Comparison of ENCODE assay signal across 8 cellular contexts in genomic region chr4:189904420-189905027, GRCh38. TPM values are rescaled to one million over a fixed set of nuclear protein-coding genes. Genes with fewer than 3 reads are reported as not detected.
DNase-seq lines count a peak whose midpoint lies in the region; ATAC-seq, FAIRE-seq and TF ChIP-seq lines count a peak whose summit lies in the region.
"Not testable (repeated sequence)": the region's sequence is repeated elsewhere in the genome, so short reads cannot be mapped to it uniquely, and the experiment has no call there.

No MANE protein-coding gene starts in this region.

- not testable (repeated sequence) for H2BK120ac ChIP-seq in H1 (replicated peaks; ENCODE audit: low read depth, low read length)

- CTCF ChIA-PET in H1 (lab: Charles Lee; ENCODE audit: partially characterized antibody), result interaction anchor here (0.7 to 2.9 kb wide), 11 partner anchors 18 to 1247 kb away, joined by 3 to 14 read pairs (median 3); no protein-coding TSS in a partner anchor

- H3K56ac ChIP-seq in H1 (replicated peaks; ENCODE audit: insufficient read length, low read depth, low read length), result not testable (repeated sequence)

- not testable (repeated sequence) for H4K91ac ChIP-seq in H1 (replicated peaks; ENCODE audit: insufficient read length, low read length)

- POLR2A ChIA-PET in H1 (lab: Charles Lee; ENCODE audit: partially characterized antibody), result not testable (repeated sequence)

- H3K79me2 ChIP-seq in H1 (ENCODE audit: control insufficient read depth in 1 of 2, insufficient read depth in 2 of 2, low read length in 2 of 2), result not testable (repeated sequence)

- whole genome bisulfite sequencing in H1 (ENCODE audit: extremely low coverage in 1 of 2, insufficient coverage in 1 of 2, insufficient read length in 1 of 2, insufficient replicate concordance in 2 of 2, low coverage in 1 of 2, low lambda C conversion rate in 2 of 2, missing lambda C conversion rate in 1 of 2), 2 experiments, result 57% methylated on average over 6 of the region's 6 CpGs; no CpG with 5 or more reads in 1 of the 2 experiments

- not testable (repeated sequence) for H3K27me3 ChIP-seq in NT2/D1 (ENCODE audit: insufficient read depth, insufficient read length); H1 (replicated peaks in 1 of 4; ENCODE audit: control insufficient read depth in 3 of 4, extremely low read depth in 1 of 4, insufficient read depth in 3 of 4, low read length in 3 of 4)

- not testable (repeated sequence) for H3K79me1 ChIP-seq in H1 (ENCODE audit: low read depth, low read length)

- peak; percentile 65 for TF ChIP-seq CTCF in AG09319 (IDR thresholded peaks at IDR 0.05; ENCODE audit: low read depth, low read length)
- peak in 2 of 3 experiments; percentile 50 to 89; a peak in 3 of 4 replicates for TF ChIP-seq CTCF in H1 (IDR thresholded peaks at IDR 0.05; ENCODE audit: control extremely low read depth in 1 of 3, insufficient read depth in 1 of 3, low read depth in 1 of 3, low read length in 3 of 3)

- H3K9ac ChIP-seq in NT2/D1 (ENCODE audit: insufficient read length, low read depth); H1 (replicated peaks in 1 of 4; ENCODE audit: extremely low read depth in 1 of 4, low read depth in 3 of 4, low read length in 3 of 4): not testable (repeated sequence)

- DNase-seq in AG09319 (ENCODE audit: extremely low read depth, low read depth) (peak; percentile 22), NT2/D1 (ENCODE audit: low read depth, low spot score) (peak; percentile 61), activated T-cell treated with anti-CD3 and anti-CD28 coated beads for 1 hour (ENCODE audit: low read depth) (peak; percentile 11), H1 (ENCODE audit: low read depth in 1 of 2, low spot score in 2 of 2) (peak in 1 of 2 experiments; percentile 54), left kidney (ENCODE audit: low read depth, low spot score) (peak; percentile 89), smooth muscle cell of the brain vasculature (ENCODE audit: low read depth, low spot score) (peak; percentile 39)

- not testable (repeated sequence) for H3K36me3 ChIP-seq in NT2/D1 (ENCODE audit: insufficient read depth, insufficient read length, low read length); H1 (ENCODE audit: control insufficient read depth in 2 of 4, insufficient read depth in 4 of 4, low read length in 3 of 4)

- H2BK20ac ChIP-seq in H1 (ENCODE audit: low read length), result not testable (repeated sequence)

- H3K27ac ChIP-seq in H1 (ENCODE audit: low read depth, low read length), result not testable (repeated sequence)

- H2AFZ ChIP-seq in H1 (ENCODE audit: low read length), result not testable (repeated sequence)

- peak; percentile 73 for TF ChIP-seq RAD21 in H1 (IDR thresholded peaks at IDR 0.05 in 1 of 2, conservative IDR thresholded peaks at IDR 0.05 in 1 of 2; ENCODE audit: low read depth in 2 of 2, low read length in 2 of 2)

- not testable (repeated sequence) for H4K20me1 ChIP-seq in H1 (replicated peaks in 1 of 2; ENCODE audit: control insufficient read depth in 1 of 2, insufficient read depth in 2 of 2, low read length in 2 of 2)

- TF ChIP-seq POLR2A in H1 (IDR thresholded peaks at IDR 0.05; ENCODE audit: control extremely low read depth in 1 of 2, low read depth in 2 of 2, low read length in 2 of 2), result not testable (repeated sequence)

- not testable (repeated sequence) for H2AK5ac ChIP-seq in H1 (ENCODE audit: low read depth, low read length)

- not testable (repeated sequence) for H3K4ac ChIP-seq in H1 (replicated peaks; ENCODE audit: insufficient read length, low read depth, low read length)

- H2BK12ac ChIP-seq in H1 (ENCODE audit: low read depth, low read length), result not testable (repeated sequence)

- not testable (repeated sequence) for H3K4me1 ChIP-seq in NT2/D1 (ENCODE audit: insufficient read depth, insufficient read length); H1 (replicated peaks in 1 of 4; ENCODE audit: control insufficient read depth in 3 of 4, insufficient read depth in 4 of 4, low read length in 3 of 4)

- not testable (repeated sequence) for H3K4me3 ChIP-seq in NT2/D1 (ENCODE audit: insufficient read length, low read depth); H1 (ENCODE audit: extremely low read depth in 1 of 4, insufficient read depth in 2 of 4, low read depth in 3 of 4, low read length in 4 of 4)

- H4K5ac ChIP-seq in H1 (ENCODE audit: insufficient read length, low read depth, low read length), result not testable (repeated sequence)

- not testable (repeated sequence) for H3K9me3 ChIP-seq in NT2/D1 (ENCODE audit: insufficient read depth, low read length); H1 (ENCODE audit: insufficient read depth in 2 of 2, low read depth in 1 of 2, low read length in 1 of 2)

- FAIRE-seq in H1 (lab: Jason Lieb, UNC), result not testable (repeated sequence)

- H2BK5ac ChIP-seq in H1 (ENCODE audit: low read depth, low read length), result not testable (repeated sequence)

- not testable (repeated sequence) for TF ChIP-seq EP300 in H1 (IDR thresholded peaks at IDR 0.05; ENCODE audit: borderline replicate concordance in 1 of 2, low read depth in 2 of 2, low read length in 2 of 2)

- H3K23ac ChIP-seq in H1 (ENCODE audit: insufficient read length), result not testable (repeated sequence)

- not testable (repeated sequence) for H4K8ac ChIP-seq in H1 (ENCODE audit: extremely low read depth, insufficient read depth, low read length)

- H3K18ac ChIP-seq in H1 (ENCODE audit: extremely low read depth, low read length), result not testable (repeated sequence)

- H3K14ac ChIP-seq in H1 (ENCODE audit: insufficient read length), result not testable (repeated sequence)

- not testable (repeated sequence) for H3K23me2 ChIP-seq in H1 (ENCODE audit: low read depth, low read length)

- ATAC-seq in GM18861 (IDR thresholded peaks at IDR 0.05; ENCODE audit: unreplicated experiment) (peak; percentile 87), HG02884 (IDR thresholded peaks at IDR 0.05; ENCODE audit: unreplicated experiment) (peak; percentile 87)

- H3K4me2 ChIP-seq in H1 (ENCODE audit: insufficient read depth in 1 of 2, low read depth in 2 of 2, low read length in 2 of 2), result not testable (repeated sequence)

- not testable (repeated sequence) for H2BK15ac ChIP-seq in H1 (ENCODE audit: low read length)

RNA-seq across cellular contexts. Expression of gene FRG1, which starts 36.1 kb away (rescaled TPM):
- total RNA-seq in H1 (2021; fragmentation: NEBNext Ultra II Directional; extraction: Animal tissue kit (Norgen Biotek cat#: 25700)), result 31.8 and 35.5 TPM in 2 replicates
- 5.0 and 6.2 TPM in 2 replicates for polyA plus RNA-seq in H1 (2011; rRNA removed)
- polyA plus RNA-seq in H1 (2011; cell fraction: cytosol; rRNA removed), result 16.6 TPM
- polyA plus RNA-seq in H1 (2011; cell fraction: nucleus; rRNA removed), result 3.4 TPM
- polyA plus RNA-seq in H1 (2012, experiment 1 of 2), result 21.6 to 34.2 TPM (median 24.6 TPM) in 4 replicates
- polyA plus RNA-seq in H1 (2012, experiment 2 of 2), result 5.6 TPM
- polyA plus RNA-seq in H1 (2013, experiment 1 of 2), result 85.6 TPM
- 80.9 TPM for polyA plus RNA-seq in H1 (2013, experiment 2 of 2)
- 2.7 and 3.5 TPM in 2 replicates for polyA minus RNA-seq in H1 (2011; rRNA and poly(A)+ RNA removed)
- polyA minus RNA-seq in H1 (2011; cell fraction: cytosol; rRNA and poly(A)+ RNA removed), result 4.7 TPM
- polyA minus RNA-seq in H1 (2011; cell fraction: nucleus; rRNA and poly(A)+ RNA removed), result 4.2 TPM
